ENCODE assay signal across 1 cellular context in the genomic region with DNA sequence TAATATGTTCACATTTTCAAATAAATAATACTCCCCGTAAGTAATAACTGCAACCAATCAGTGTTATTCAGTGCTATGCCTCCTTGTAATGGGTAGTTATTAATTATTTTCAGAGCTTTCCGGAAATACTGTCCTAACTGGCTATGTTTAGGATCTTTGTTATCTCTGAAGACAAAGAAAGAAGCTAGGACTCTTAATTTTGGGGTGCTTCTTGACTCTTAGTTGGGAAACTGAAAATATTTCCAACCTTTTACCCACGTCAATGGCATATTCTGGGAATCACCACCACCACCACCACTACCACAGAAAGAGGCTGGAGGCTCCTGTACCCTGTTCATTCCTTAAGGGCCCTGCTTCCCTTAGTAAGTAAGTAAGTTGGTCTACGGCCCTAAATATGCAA.
TF ChIP-seq lines count a peak whose summit lies in the region.

No MANE protein-coding gene starts in this region.

TF ChIP-seq in GM23338, 12 proteins besides CTCF, POLR2A, EP300 and RAD21:
- TF ChIP-seq ZNF114 (CRISPR knock-in tag; IDR thresholded peaks at IDR 0.05) (no peak), ZNF331 (CRISPR knock-in tag; IDR thresholded peaks at IDR 0.05; ENCODE audit: low read depth) (no peak), JUNB (IDR thresholded peaks at IDR 0.05; ENCODE audit: unreplicated experiment) (no peak), EZH2 (IDR thresholded peaks at IDR 0.05; ENCODE audit: low read depth, unreplicated experiment) (no peak), POLR2AphosphoS5 (IDR thresholded peaks at IDR 0.05; ENCODE audit: low read depth) (no peak), CREB1 (CRISPR knock-in tag; IDR thresholded peaks at IDR 0.05; ENCODE audit: low read depth) (no peak), ETS1 (IDR thresholded peaks at IDR 0.05) (no peak), EZH2phosphoT487 (IDR thresholded peaks at IDR 0.05; ENCODE audit: unreplicated experiment) (no peak), STAT1 (IDR thresholded peaks at IDR 0.05; ENCODE audit: unreplicated experiment) (no peak), ZNF462 (CRISPR knock-in tag; IDR thresholded peaks at IDR 0.05) (no peak), NANOG (IDR thresholded peaks at IDR 0.05; ENCODE audit: borderline replicate concordance) (no peak)
- TF ChIP-seq, protein P1, sequence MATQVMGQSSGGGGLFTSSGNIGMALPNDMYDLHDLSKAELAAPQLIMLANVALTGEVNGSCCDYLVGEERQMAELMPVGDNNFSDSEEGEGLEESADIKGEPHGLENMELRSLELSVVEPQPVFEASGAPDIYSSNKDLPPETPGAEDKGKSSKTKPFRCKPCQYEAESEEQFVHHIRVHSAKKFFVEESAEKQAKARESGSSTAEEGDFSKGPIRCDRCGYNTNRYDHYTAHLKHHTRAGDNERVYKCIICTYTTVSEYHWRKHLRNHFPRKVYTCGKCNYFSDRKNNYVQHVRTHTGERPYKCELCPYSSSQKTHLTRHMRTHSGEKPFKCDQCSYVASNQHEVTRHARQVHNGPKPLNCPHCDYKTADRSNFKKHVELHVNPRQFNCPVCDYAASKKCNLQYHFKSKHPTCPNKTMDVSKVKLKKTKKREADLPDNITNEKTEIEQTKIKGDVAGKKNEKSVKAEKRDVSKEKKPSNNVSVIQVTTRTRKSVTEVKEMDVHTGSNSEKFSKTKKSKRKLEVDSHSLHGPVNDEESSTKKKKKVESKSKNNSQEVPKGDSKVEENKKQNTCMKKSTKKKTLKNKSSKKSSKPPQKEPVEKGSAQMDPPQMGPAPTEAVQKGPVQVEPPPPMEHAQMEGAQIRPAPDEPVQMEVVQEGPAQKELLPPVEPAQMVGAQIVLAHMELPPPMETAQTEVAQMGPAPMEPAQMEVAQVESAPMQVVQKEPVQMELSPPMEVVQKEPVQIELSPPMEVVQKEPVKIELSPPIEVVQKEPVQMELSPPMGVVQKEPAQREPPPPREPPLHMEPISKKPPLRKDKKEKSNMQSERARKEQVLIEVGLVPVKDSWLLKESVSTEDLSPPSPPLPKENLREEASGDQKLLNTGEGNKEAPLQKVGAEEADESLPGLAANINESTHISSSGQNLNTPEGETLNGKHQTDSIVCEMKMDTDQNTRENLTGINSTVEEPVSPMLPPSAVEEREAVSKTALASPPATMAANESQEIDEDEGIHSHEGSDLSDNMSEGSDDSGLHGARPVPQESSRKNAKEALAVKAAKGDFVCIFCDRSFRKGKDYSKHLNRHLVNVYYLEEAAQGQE (IDR thresholded peaks at IDR 0.05; ENCODE audit: unreplicated experiment) = no peak
